ENCODE assay signal across 16 cellular contexts in genomic region chr3:141816958-141817357, GRCh38. TPM values are rescaled to one million over a fixed set of nuclear protein-coding genes. Genes with fewer than 3 reads are reported as not detected.
"Had no signal": no experiment of that assay in that cellular context is flagged by ENCODE, and none has a peak within 500 bp of the region (broad histone marks: within the 10 kb centered on the region; RNA-seq: fewer than 3 reads in every experiment).

No MANE protein-coding gene starts in this region.

- H3K4me3 Mint-ChIP-seq: activated naive CD4-positive, alpha-beta T cell treated with anti-CD3 and anti-CD28 coated beads for 36 hours; neural crest cell; stimulated activated memory B cell treated with anti-CD40 and anti-IgM and Interleukin-4, amounts not matched to agents 10 μg/mL and 1 μg/mL and 100 μg/mL, for 72 hours had no signal

- H3K4me1 Mint-ChIP-seq: stimulated activated memory B cell treated with anti-CD40 and anti-IgM and Interleukin-4, amounts not matched to agents 10 μg/mL and 1 μg/mL and 100 μg/mL, for 72 hours had no signal

- H3K9me3 ChIP-seq: colonic mucosa had no signal

- H3K4me3 ChIP-seq: colonic mucosa, esophagus squamous epithelium, heart left ventricle had no signal

- H3K27me3 ChIP-seq: colonic mucosa, esophagus squamous epithelium, heart left ventricle had no signal

- H3K4me1 ChIP-seq: colonic mucosa, heart left ventricle had no signal

- H3K27ac Mint-ChIP-seq: activated naive CD4-positive, alpha-beta T cell treated with anti-CD3 and anti-CD28 coated beads for 36 hours; activated T-helper 2 cell treated with anti-CD3 and anti-CD28 coated beads, Interferon-gamma antibody, Interleukin-2, Interleukin-4, amounts not matched to agents 10 μg/mL and 5 μg/mL and 100 μg/mL, durations not matched to agents 14 hours and 24 hours and 36 hours; stimulated activated memory B cell treated with anti-CD40 and anti-IgM and Interleukin-4, amounts not matched to agents 10 μg/mL and 1 μg/mL and 100 μg/mL, for 72 hours had no signal

- H3K27ac ChIP-seq: colonic mucosa, esophagus squamous epithelium, heart left ventricle had no signal

- H3K36me3 Mint-ChIP-seq: stimulated activated memory B cell treated with anti-CD40 and anti-IgM and Interleukin-4, amounts not matched to agents 10 μg/mL and 1 μg/mL and 100 μg/mL, for 72 hours had no signal

- DNase-seq: activated CD4-positive, alpha-beta T cell treated with anti-CD3 and anti-CD28 coated beads, Interleukin-2, amount 50 U/mL, for 4 hours; activated CD4-positive, CD25-positive, alpha-beta regulatory T cell treated with anti-CD3 and anti-CD28 coated beads, Interleukin-2, amount 50 U/mL, for 72 hours; activated naive CD4-positive, alpha-beta T cell treated with anti-CD3 and anti-CD28 coated beads for 36 hours; colonic mucosa; esophagus squamous epithelium; heart left ventricle; left colon; stimulated activated CD4-positive, alpha-beta T cell treated with anti-CD3 and anti-CD28 coated beads, Interleukin-12 subunit alpha, Interleukin-12 subunit beta, amount 100 ng/mL, for 4 hours had no signal

- H3K36me3 ChIP-seq: colonic mucosa, esophagus squamous epithelium, heart left ventricle had no signal

RNA-seq across cellular contexts. Expression of gene GRK7, which starts 53.8 kb away (rescaled TPM):
- total RNA-seq: activated naive CD4-positive, alpha-beta T cell treated with anti-CD3 and anti-CD28 coated beads for 36 hours; activated T-helper 2 cell treated with anti-CD3 and anti-CD28 coated beads, Interferon-gamma antibody, Interleukin-2, Interleukin-4, amounts not matched to agents 10 μg/mL and 5 μg/mL and 100 μg/mL, durations not matched to agents 14 hours and 24 hours and 36 hours; colonic mucosa; left colon; lung microvascular endothelial cell; neural crest cell; osteocyte; pulmonary artery endothelial cell; sciatic nerve; T-helper 1 cell treated with Interleukin-12 subunit alpha and Interleukin-12 subunit beta and Interleukin-4 antibody, amounts not matched to agents 30 ng/mL and 1 ng/mL, for 36 hours had no signal
